In genomic region chr1:213723187-213723586, GRCh38 we compare ENCODE assay signal across 18 cellular contexts.
A peak's percentile ranks its signal among the peaks of the same experiment; 100 is the strongest.
DNase-seq lines count a peak whose midpoint lies in the region; ATAC-seq, FAIRE-seq and TF ChIP-seq lines count a peak whose summit lies in the region.
"Had no signal": no experiment of that assay in that cellular context is flagged by ENCODE, and none has a peak within 500 bp of the region (broad histone marks: within the 10 kb centered on the region; RNA-seq: fewer than 3 reads in every experiment).

No MANE protein-coding gene starts in this region.

- no peaks in the 10 kb centered on the region for H3K36me3 Mint-ChIP-seq in neural progenitor cell

- H3K4me2 ChIP-seq in HepG2 (ENCODE audit: low read depth, low read length) (no peak overlapping the region), K562 (ENCODE audit: insufficient read depth, low read length) (no peak overlapping the region), neural progenitor cell (no peak overlapping the region)

- TF ChIP-seq RAD21 in HepG2 (CRISPR knock-in tag; IDR thresholded peaks at IDR 0.05) (no peak), K562 (CRISPR knock-in tag; conservative IDR thresholded peaks at IDR 0.05 in 1 of 2, IDR thresholded peaks at IDR 0.05 in 1 of 2) (no peak)

- no peaks in the 10 kb centered on the region for H3F3A ChIP-seq in neural progenitor cell (ENCODE audit: low read depth)

- POLR2A ChIA-PET in HepG2 (lab: Yijun Ruan, JAX) (no interaction called here), K562 (lab: Yijun Ruan, JAX) (no interaction called here)

- H3K27ac ChIP-seq in HepG2 (ENCODE audit: extremely low read length, insufficient read depth, low read length) (no peak overlapping the region), right lobe of liver (no peak overlapping the region), KOPT-K1 (ENCODE audit: low read depth, low read length, poor library complexity, severe bottlenecking) (peak overlapping the region; percentile 70), K562 (ENCODE audit: extremely low read depth, low read depth, low read length) (no peak overlapping the region), neural progenitor cell (no peak overlapping the region)
- H3K27ac ChIP-seq: GM23248 had no signal

- H3K4me3 ChIP-seq in HepG2 (replicated peaks in 1 of 3; ENCODE audit: insufficient read depth in 1 of 3, low read depth in 2 of 3, low read length in 3 of 3) (no peak overlapping the region), right lobe of liver (no peak overlapping the region), K562 (no peak overlapping the region), neural progenitor cell (no peak overlapping the region)
- H3K4me3 ChIP-seq: GM23248 had no signal

- peaks cover 19% of the 10 kb centered on the region for H3K4me1 Mint-ChIP-seq in neural progenitor cell

- peaks cover 2% of the 10 kb centered on the region for H3K9me3 Mint-ChIP-seq in neural progenitor cell

- H3K79me2 ChIP-seq in HepG2 (ENCODE audit: insufficient read depth, low read length) (no peaks in the 10 kb centered on the region), K562 (ENCODE audit: control insufficient read depth, insufficient read depth, low read length) (no peaks in the 10 kb centered on the region), neural progenitor cell (ENCODE audit: low read depth) (no peaks in the 10 kb centered on the region)

- no peak overlapping the region for H3K27ac Mint-ChIP-seq in neural progenitor cell
- H3K27ac Mint-ChIP-seq: B cell; CD4-positive, alpha-beta T cell had no signal

- no peaks in the 10 kb centered on the region for H3K9me3 ChIP-seq in HepG2 (ENCODE audit: low read length)
- H3K9me3 ChIP-seq in right lobe of liver = no peaks in the 10 kb centered on the region
- peaks cover 28% of the 10 kb centered on the region for H3K9me3 ChIP-seq in KOPT-K1 (ENCODE audit: insufficient read depth, low read length, poor library complexity, severe bottlenecking)
- H3K9me3 ChIP-seq in K562 (replicated peaks; ENCODE audit: control insufficient read depth, insufficient read depth, low read depth, low read length) = no peaks in the 10 kb centered on the region
- no peaks in the 10 kb centered on the region for H3K9me3 ChIP-seq in neural progenitor cell (ENCODE audit: low read depth)

- ATAC-seq in HepG2 (no peak; the same call in 2 of the 3 replicates), right lobe of liver (no peak), K562 (peak; percentile 29; the same call in 2 of the 3 replicates), esophagus mucosa (no peak)

- no peaks in the 10 kb centered on the region for H3K9me1 ChIP-seq in K562 (ENCODE audit: control insufficient read depth, insufficient read depth, low read length)

- no TSS peak for BruUV-seq in HepG2 (replicated peaks; lab: Mats Ljungman, UMichigan)
- BruUV-seq in K562 (replicated peaks; lab: Mats Ljungman, UMichigan) = no TSS peak

- peaks cover 40% of the 10 kb centered on the region for H3K4me1 ChIP-seq in HepG2 (ENCODE audit: insufficient read depth, low read length)
- peaks cover 0 to 15% (median 5%) of the 10 kb centered on the region in 4 donors for H3K4me1 ChIP-seq in right lobe of liver
- H3K4me1 ChIP-seq in K562 (replicated peaks in 1 of 2; ENCODE audit: control insufficient read depth in 2 of 2, insufficient read depth in 2 of 2, low read length in 2 of 2) = peaks cover 2 to 6% of the 10 kb centered on the region in 2 experiments; a peak in 3 of 5 replicates
- no peaks in the 10 kb centered on the region for H3K4me1 ChIP-seq in neural progenitor cell

- no peaks in the 10 kb centered on the region for H3K27me3 ChIP-seq in HepG2 (ENCODE audit: control insufficient read depth in 1 of 2, insufficient read depth in 2 of 2, low read length in 2 of 2)
- no peaks in the 10 kb centered on the region for H3K27me3 ChIP-seq in right lobe of liver
- no peaks in the 10 kb centered on the region for H3K27me3 ChIP-seq in K562 (ENCODE audit: control insufficient read depth in 2 of 2, insufficient read depth in 2 of 2, low read length in 2 of 2)
- H3K27me3 ChIP-seq in neural progenitor cell = no peaks in the 10 kb centered on the region

- no peak overlapping the region for H2AFZ ChIP-seq in HepG2 (ENCODE audit: low read length)
- no peak overlapping the region for H2AFZ ChIP-seq in K562 (ENCODE audit: low read depth, low read length)
- H2AFZ ChIP-seq in neural progenitor cell (replicated peaks) = no peak overlapping the region
- H2AFZ ChIP-seq: GM23248 had no signal

- FAIRE-seq in HepG2 (lab: Jason Lieb, UNC) (no peak), K562 (lab: Jason Lieb, UNC) (no peak)
- FAIRE-seq: A204.1, G401.6, GM12891 had no signal

- CTCF ChIA-PET in HepG2 (lab: Yijun Ruan, JAX; ENCODE audit: low intra/inter-chr PET ratio, low total read pairs) (no interaction called here), K562 (lab: Yijun Ruan, JAX; ENCODE audit: low intra/inter-chr PET ratio) (no interaction called here)

- H3K4me3 Mint-ChIP-seq in neural progenitor cell = no peak overlapping the region
- H3K4me3 Mint-ChIP-seq: B cell; CD4-positive, alpha-beta T cell had no signal

- H4K20me1 ChIP-seq in HepG2 (ENCODE audit: insufficient read depth, low read length) (no peaks in the 10 kb centered on the region), K562 (replicated peaks; ENCODE audit: control insufficient read depth, insufficient read depth, low read length) (no peaks in the 10 kb centered on the region), neural progenitor cell (ENCODE audit: low read depth) (no peaks in the 10 kb centered on the region)

- H3K9ac ChIP-seq in HepG2 (ENCODE audit: insufficient read depth, low read depth, low read length) (no peak overlapping the region), K562 (ENCODE audit: insufficient read depth in 1 of 2, low read depth in 2 of 2, low read length in 2 of 2) (no peak overlapping the region), neural progenitor cell (no peak overlapping the region)
- H3K9ac ChIP-seq: GM23248 had no signal

- WGBS in HepG2 (ENCODE audit: low lambda C conversion rate) = 72% methylated on average over 2 of the region's 2 CpGs
- WGBS in right lobe of liver (ENCODE audit: insufficient coverage, low coverage, low lambda C conversion rate, missing lambda C conversion rate) = 83% methylated on average over 2 of the region's 2 CpGs
- WGBS in K562 (ENCODE audit: insufficient coverage, low coverage, missing lambda C conversion rate) = 4% methylated on average over 2 of the region's 2 CpGs

- in situ Hi-C loops in HepG2 (cut with HindIII; ENCODE audit: extremely low pct_ligation_motif_present, low pct_unique_long_range_greater_than_20kb) (no loop called here), K562 (cut with MboI) (no loop called here)

- DNase-seq in HepG2 (ENCODE audit: low spot score) (no peak), right lobe of liver (no peak), K562 (ENCODE audit: extremely low read depth in 1 of 4, low spot score in 3 of 4) (no peak), neural progenitor cell (ENCODE audit: low spot score) (peak; percentile 14), NCI-H1417 treated with DMSO at 0.1 percent for 48 hours (lab: John Stamatoyannopoulos, UW) (no peak)
- no peak for DNase-seq in stimulated activated CD4-positive, alpha-beta T cell treated with anti-CD3 and anti-CD28 coated beads, Interleukin-2, amount 100 ng/mL, for 24 hours
- DNase-seq: C1 segment of cervical spinal cord; Calu3; CD4-positive, alpha-beta T cell; DMS 273 treated with DMSO at 0.1 percent for 48 hours; GM23248; H7 had no signal

- TF ChIP-seq CTCF in HepG2 (CRISPR knock-in tag; IDR thresholded peaks at IDR 0.05) (no peak), right lobe of liver (IDR thresholded peaks at IDR 0.05) (no peak), K562 (IDR thresholded peaks at IDR 0.05 in 2 of 3, conservative IDR thresholded peaks at IDR 0.05 in 1 of 3; ENCODE audit: insufficient read depth in 2 of 3, low read depth in 1 of 3, low read length in 3 of 3) (no peak), neural progenitor cell (IDR thresholded peaks at IDR 0.05) (no peak)

- H3K27me3 Mint-ChIP-seq in neural progenitor cell (ENCODE audit: insufficient read depth, low read depth) = peaks cover 3% of the 10 kb centered on the region
- H3K27me3 Mint-ChIP-seq: B cell; CD4-positive, alpha-beta T cell had no signal

- TF ChIP-seq EP300 in HepG2 (IDR thresholded peaks at IDR 0.05; ENCODE audit: low read depth in 2 of 2, low read length in 2 of 2) = no peak
- no peak for TF ChIP-seq EP300 in HepG2 (CRISPR knock-in tag; IDR thresholded peaks at IDR 0.05; ENCODE audit: borderline replicate concordance)
- peak; percentile 77 for TF ChIP-seq EP300 in K562 (IDR thresholded peaks at IDR 0.05; ENCODE audit: low read length)

- intact Hi-C loops in HepG2 (cut with micrococcal nuclease; ENCODE audit: unreplicated experiment) (no loop called here), right lobe of liver (cut with DNase I) (no loop called here), K562 (cut with micrococcal nuclease) (no loop called here)

- TF ChIP-seq POLR2A in HepG2 (IDR thresholded peaks at IDR 0.05; ENCODE audit: insufficient read depth in 1 of 2, low read depth in 2 of 2, low read length in 2 of 2) = no peak
- no peak for TF ChIP-seq POLR2A in right lobe of liver (IDR thresholded peaks at IDR 0.05)
- no peak for TF ChIP-seq POLR2A in K562 (conservative IDR thresholded peaks at IDR 0.05)

- no peaks in the 10 kb centered on the region for H3K36me3 ChIP-seq in HepG2 (replicated peaks in 1 of 2; ENCODE audit: control insufficient read depth in 1 of 2, insufficient read depth in 2 of 2, low read length in 2 of 2)
- no peaks in the 10 kb centered on the region for H3K36me3 ChIP-seq in right lobe of liver
- H3K36me3 ChIP-seq in KOPT-K1 (ENCODE audit: insufficient read depth, low read length) = no peaks in the 10 kb centered on the region
- H3K36me3 ChIP-seq in K562 (ENCODE audit: control insufficient read depth, insufficient read depth, low read length) = no peaks in the 10 kb centered on the region
- H3K36me3 ChIP-seq in neural progenitor cell = no peaks in the 10 kb centered on the region

TF ChIP-seq in HepG2, 621 proteins besides CTCF, POLR2A, EP300 and RAD21 (continues in another document):
- TF ChIP-seq SOX13 (IDR thresholded peaks at IDR 0.05) (no peak), SOX13 (CRISPR knock-in tag; conservative IDR thresholded peaks at IDR 0.05 in 1 of 2, IDR thresholded peaks at IDR 0.05 in 1 of 2) (peak in 1 of 2 experiments; percentile 53; a peak in 1 of 4 replicates), SOX5 (CRISPR knock-in tag; IDR thresholded peaks at IDR 0.05; ENCODE audit: borderline replicate concordance) (peak; percentile 31; the same call in 1 of the 2 replicates)

TF ChIP-seq in K562, 482 proteins besides CTCF, POLR2A, EP300 and RAD21 (continues in another document):
- 0 out of 4 replicates have a peak, but pooled peaks of 1 of the 2 experiments have one; percentile 7 for TF ChIP-seq RCOR1 (IDR thresholded peaks at IDR 0.05; ENCODE audit: borderline replicate concordance in 1 of 2, low read depth in 2 of 2, low read length in 2 of 2)
- TF ChIP-seq ARID1B (IDR thresholded peaks at IDR 0.05) = peak; percentile 26; the same call in 1 of the 2 replicates

Comparison
In these comparisons a context has a peak if more than half of its experiments do, and no peak if none do; other contexts are left out.
1. Of the 241 proteins assayed by ChIP-seq in both HepG2 and K562: peak only in HepG2: none; only in K562: CEBPB, EP300, NCOR1, RAD51, RNF2, SOX6 and 1 more; in both: none; in neither: 233; mixed calls (peak in some experiments, not most) for 1.